In genomic region chr16:86563489-86564345, GRCh38 we compare ENCODE assay signal across 7 cellular contexts. TPM values are rescaled to one million over a fixed set of nuclear protein-coding genes. Genes with fewer than 3 reads are reported as not detected.
DNase-seq lines count a peak whose midpoint lies in the region; ATAC-seq, FAIRE-seq and TF ChIP-seq lines count a peak whose summit lies in the region.

No MANE protein-coding gene starts in this region.

- under 1% methylated on average over 41 of the region's 41 CpGs for WGBS in right lobe of liver (ENCODE audit: insufficient coverage, low coverage, low lambda C conversion rate, missing lambda C conversion rate)

- H3K27me3 ChIP-seq in right lobe of liver, result peaks cover 0 to 16% of the 10 kb centered on the region in 2 donors

- H3K4me1 ChIP-seq in right lobe of liver, result peaks cover 0 to 10% (median 0%) of the 10 kb centered on the region in 4 donors

- no peaks in the 10 kb centered on the region for H3K36me3 ChIP-seq in right lobe of liver

- peak; percentile 84 for ATAC-seq in HG03354 (IDR thresholded peaks at IDR 0.05; ENCODE audit: poor library complexity, severe bottlenecking, unreplicated experiment)
- peak; percentile 98 to 100 (median 100) for ATAC-seq in right lobe of liver

- intact Hi-C loops in right lobe of liver (cut with DNase I), result loop anchor here in 1 of 2 donors (5.0 kb wide), 1 partner anchor 714 kb away; no protein-coding TSS in a partner anchor

- peak; percentile 84 for FAIRE-seq in GM12891 (lab: Jason Lieb, UNC)

- H3K27ac ChIP-seq in right lobe of liver, result no peak overlapping the region

- no peaks in the 10 kb centered on the region for H3K9me3 ChIP-seq in right lobe of liver

- TF ChIP-seq POLR2A in GM12891 (IDR thresholded peaks at IDR 0.05; ENCODE audit: low read depth, low read length), result no peak
- TF ChIP-seq POLR2A in right lobe of liver (IDR thresholded peaks at IDR 0.05), result no peak

- no peak overlapping the region for H3K4me3 ChIP-seq in right lobe of liver

- peak; percentile 100 for TF ChIP-seq CTCF in right lobe of liver (IDR thresholded peaks at IDR 0.05)

- DNase-seq in GM12891 (ENCODE audit: insufficient read length, low spot score), result peak; percentile 81
- peak; percentile 22 for DNase-seq in NCI-H526 treated with DMSO at 0.1 percent for 48 hours (lab: John Stamatoyannopoulos, UW)
- DNase-seq in activated CD4-positive, alpha-beta T cell treated with anti-CD3 and anti-CD28 coated beads for 48 hours, result peak; percentile 93
- DNase-seq in dedifferentiated amniotic fluid mesenchymal stem cell (ENCODE audit: extremely low spot score), result peak; percentile 93
- DNase-seq in right lobe of liver, result peak; percentile 84 to 85 (median 85)
- DNase-seq in stimulated activated CD4-positive, alpha-beta T cell treated with anti-CD3 and anti-CD28 coated beads, TNF-alpha, amount 100 ng/mL, for 1 hour (ENCODE audit: low read depth in 3 of 3, low spot score in 1 of 3), result peak; percentile 62 to 77 (median 71)

TF ChIP-seq in GM12891, 5 proteins besides CTCF, POLR2A, EP300 and RAD21:
- TF ChIP-seq PAX5 (IDR thresholded peaks at IDR 0.05; ENCODE audit: insufficient read depth, low read length, severe bottlenecking), result no peak
- TF ChIP-seq POU2F2 (IDR thresholded peaks at IDR 0.05; ENCODE audit: low read depth, low read length), result 0 out of 2 replicates have a peak, but pooled peaks have one; percentile 24
TF ChIP-seq in GM12891: peak in this region for 1.

RNA-seq across cellular contexts. Expression of gene FOXC2, which starts 2.9 kb away (rescaled TPM):
- not detected for polyA plus RNA-seq in GM12891 (2012; ENCODE audit: low read depth, missing spikeins)
- total RNA-seq in right lobe of liver, result under 1 TPM in 1 of 6 experiments, not detected in 5; 0.20 TPM

RNA-seq across cellular contexts. Expression of gene MTHFSD, which starts 8.7 kb away (rescaled TPM):
- polyA plus RNA-seq in GM12891 (2012; ENCODE audit: low read depth, missing spikeins), result 11.4 TPM
- total RNA-seq in right lobe of liver, result 10 to 100 TPM in 2 of 6 experiments, 1 to 10 TPM in 4; 5.9 to 11.6 (median 9.0) TPM

RNA-seq across cellular contexts. Expression of gene FOXL1, which starts 14.6 kb away (rescaled TPM):
- polyA plus RNA-seq in GM12891 (2012; ENCODE audit: low read depth, missing spikeins), result not detected
- under 1 TPM in 4 of 6 experiments, not detected in 2; 0.15 to 0.74 (median 0.46) TPM for total RNA-seq in right lobe of liver

RNA-seq across cellular contexts. Expression of gene FOXF1, which starts 53.4 kb away (rescaled TPM):
- not detected for polyA plus RNA-seq in GM12891 (2012; ENCODE audit: low read depth, missing spikeins)
- 1 to 10 TPM in 5 of 6 experiments, under 1 TPM in 1; 0.58 to 1.6 (median 1.2) TPM for total RNA-seq in right lobe of liver

Comparison
In these comparisons a context has a peak if more than half of its experiments do, and no peak if none do; other contexts are left out.
1. DNase-seq: peak in every context shown above with its lines; median percentile 93 in activated CD4-positive, alpha-beta T cell treated with anti-CD3 and anti-CD28 coated beads for 48 hours; 93 in dedifferentiated amniotic fluid mesenchymal stem cell; 85 in right lobe of liver; 81 in GM12891; 71 in stimulated activated CD4-positive, alpha-beta T cell treated with anti-CD3 and anti-CD28 coated beads, TNF-alpha, amount 100 ng/mL, for 1 hour; 22 in NCI-H526 treated with DMSO at 0.1 percent for 48 hours.